14 cellular contexts compared by ENCODE assay signal in the genomic region with DNA sequence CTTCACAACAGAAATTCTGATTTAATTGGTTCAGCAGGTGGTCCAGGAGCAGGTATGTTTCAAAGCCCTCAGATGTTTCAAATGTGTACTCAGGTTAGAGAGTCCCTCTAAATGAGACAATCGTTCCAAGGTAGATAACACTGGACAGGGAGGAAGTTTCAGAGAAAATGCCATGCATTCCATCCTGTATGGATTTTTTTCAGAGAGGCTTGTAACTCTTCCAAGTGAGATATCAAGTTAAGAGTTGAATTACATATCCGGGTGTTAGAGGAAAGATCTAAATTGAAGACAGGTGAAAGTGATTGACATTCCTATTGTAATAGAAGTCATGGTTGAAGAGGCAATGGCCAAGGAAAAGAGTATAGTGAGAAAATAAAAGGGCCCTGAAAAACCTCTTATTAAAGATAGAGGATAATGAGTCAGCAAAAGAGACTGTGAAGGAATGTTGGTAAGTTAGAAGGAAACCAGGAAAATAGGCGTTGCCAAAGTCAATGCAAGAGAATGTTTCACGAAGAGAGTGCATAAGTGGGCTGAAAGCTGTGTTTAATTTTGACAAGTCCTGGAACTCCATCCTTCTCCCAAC.
DNase-seq lines count a peak whose midpoint lies in the region; ATAC-seq and TF ChIP-seq lines count a peak whose summit lies in the region.
"Had no signal": no experiment of that assay in that cellular context is flagged by ENCODE, and none has a peak within 500 bp of the region (broad histone marks: within the 10 kb centered on the region; RNA-seq: fewer than 3 reads in every experiment).

No MANE protein-coding gene starts in this region.

- intact Hi-C loops in left ventricle myocardium superior (cut with micrococcal nuclease) (no loop called here), Right ventricle myocardium inferior (cut with DNase I) (no loop called here)

- in situ Hi-C loops in astrocyte of the spinal cord (cut with HindIII; ENCODE audit: low sequenced_read_pairs) = no loop called here

- H3K27me3 ChIP-seq in kidney epithelial cell (ENCODE audit: control insufficient read depth, insufficient read depth, low read length) = no peaks in the 10 kb centered on the region
- no peaks in the 10 kb centered on the region for H3K27me3 ChIP-seq in effector memory CD4-positive, alpha-beta T cell (replicated peaks; ENCODE audit: control insufficient read depth, insufficient read depth, low read length, poor library complexity, severe bottlenecking)

- no peaks in the 10 kb centered on the region for H3K36me3 ChIP-seq in kidney epithelial cell (ENCODE audit: control insufficient read depth, insufficient read depth, low read length)
- no peaks in the 10 kb centered on the region for H3K36me3 ChIP-seq in effector memory CD4-positive, alpha-beta T cell (ENCODE audit: control insufficient read depth, insufficient read depth, low read length)

- no peaks in the 10 kb centered on the region for H3K9me3 ChIP-seq in effector memory CD4-positive, alpha-beta T cell (ENCODE audit: control insufficient read depth, low read length)

- H3K27ac ChIP-seq in effector memory CD4-positive, alpha-beta T cell (ENCODE audit: insufficient read depth, low read length, poor library complexity, severe bottlenecking) = no peak overlapping the region

- H3K4me1 ChIP-seq in effector memory CD4-positive, alpha-beta T cell (ENCODE audit: control insufficient read depth, insufficient read depth, low read length, poor library complexity, severe bottlenecking) = no peaks in the 10 kb centered on the region

- no peak for DNase-seq in left ventricle myocardium superior
- no peak for DNase-seq in Right ventricle myocardium inferior (ENCODE audit: missing footprints)
- peak; percentile 69 for DNase-seq in astrocyte of the spinal cord (ENCODE audit: low read depth, low spot score)
- peak; percentile 28 for DNase-seq in kidney epithelial cell (ENCODE audit: low read depth)
- no peak for DNase-seq in NCI-H510A (lab: John Stamatoyannopoulos, UW)
- no peak for DNase-seq in putamen (ENCODE audit: low spot score)
- DNase-seq in cortex of kidney (lab: John Stamatoyannopoulos, UW) = no peak
- no peak for DNase-seq in effector memory CD4-positive, alpha-beta T cell
- DNase-seq: activated CD4-positive, alpha-beta T cell treated with anti-CD3 and anti-CD28 coated beads, Interleukin-2, amount 50 U/mL, for 1 hour; GF-D8; Karpas-422; naive B cell; NCI-H510A treated with DMSO at 0.1 percent for 48 hours had no signal

- H3K4me3 ChIP-seq in astrocyte of the spinal cord (ENCODE audit: low read depth, low read length) (no peak overlapping the region), kidney epithelial cell (ENCODE audit: low read depth, low read length) (no peak overlapping the region)
- H3K4me3 ChIP-seq in effector memory CD4-positive, alpha-beta T cell (ENCODE audit: insufficient read depth, low read depth, low read length, poor library complexity, severe bottlenecking) = no peak overlapping the region

- ATAC-seq in left ventricle myocardium superior = peak; percentile 19
- ATAC-seq in Right ventricle myocardium inferior = no peak
- ATAC-seq: stimulated activated effector memory CD8-positive, alpha-beta T cell treated with anti-CD3 and anti-CD28 coated beads, Interleukin-12 subunit alpha, Interleukin-12 subunit beta, amount 100 ng/mL, for 72 hours had no signal

- no peak for TF ChIP-seq CTCF in astrocyte of the spinal cord (IDR thresholded peaks at IDR 0.05; ENCODE audit: low read depth, low read length)
- TF ChIP-seq CTCF in kidney epithelial cell (IDR thresholded peaks at IDR 0.05; ENCODE audit: insufficient read depth, low read length, poor library complexity, severe bottlenecking) = no peak

Comparison
In these comparisons a context has a peak if more than half of its experiments do, and no peak if none do; other contexts are left out.
1. DNase-seq: peak in astrocyte of the spinal cord (single experiment) and kidney epithelial cell (single experiment); none in left ventricle myocardium superior (single experiment), Right ventricle myocardium inferior (single experiment), NCI-H510A (single experiment), putamen (single experiment), cortex of kidney (single experiment) and effector memory CD4-positive, alpha-beta T cell (0 of 3).